In the genomic region with DNA sequence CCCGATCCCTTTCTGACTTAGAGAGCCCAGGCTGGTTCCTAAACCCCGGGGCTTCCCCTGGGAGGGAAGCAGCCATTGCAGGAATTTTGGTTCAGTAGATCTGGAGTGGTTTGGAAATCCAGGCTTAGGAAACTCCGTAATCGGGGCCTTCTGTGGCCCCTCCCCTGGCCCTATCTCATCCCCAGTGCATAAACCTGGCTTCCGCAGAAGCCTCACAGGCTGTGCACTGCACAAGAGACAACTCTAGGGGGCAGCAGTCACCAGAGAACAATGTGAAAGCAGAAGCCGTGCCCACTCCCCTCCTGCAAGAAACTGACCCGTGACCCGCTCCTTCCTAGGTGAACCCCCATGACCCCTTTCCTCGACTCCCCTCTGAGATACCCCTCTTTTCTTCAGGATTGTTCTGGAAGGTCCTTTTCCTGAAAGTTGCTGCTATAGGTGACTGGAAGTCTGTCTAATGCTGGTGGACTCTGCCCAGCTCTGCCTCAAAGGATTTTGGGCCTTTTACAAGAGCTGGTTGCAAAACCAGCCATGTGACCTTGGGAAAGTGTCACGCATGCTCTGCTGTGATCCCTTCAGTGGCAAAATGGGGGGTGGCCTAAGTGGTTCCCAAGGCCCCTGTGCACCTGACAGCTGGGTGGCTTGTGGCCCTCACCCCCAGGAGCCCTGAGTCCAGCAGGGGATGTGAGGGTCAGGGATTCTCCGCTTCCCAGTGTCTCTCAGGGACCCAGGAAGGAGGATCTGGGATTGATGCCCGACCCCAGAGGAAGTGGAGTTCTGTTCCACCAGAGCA, we compare ENCODE assay signal across 8 cellular contexts. TPM values are rescaled to one million over a fixed set of nuclear protein-coding genes. Genes with fewer than 3 reads are reported as not detected.
A peak's percentile ranks its signal among the peaks of the same experiment; 100 is the strongest.
DNase-seq lines count a peak whose midpoint lies in the region; ATAC-seq and TF ChIP-seq lines count a peak whose summit lies in the region.

No MANE protein-coding gene starts in this region.

- peaks cover 26% of the 10 kb centered on the region for H3K27me3 Mint-ChIP-seq in activated CD4-positive, alpha-beta memory T cell treated with anti-CD3 and anti-CD28 coated beads, Interleukin-2, amount 10 ng/mL, durations not matched to agents 7 days and 5 days

- peak overlapping the region; percentile 59 for H3K4me3 Mint-ChIP-seq in activated CD4-positive, alpha-beta memory T cell treated with anti-CD3 and anti-CD28 coated beads, Interleukin-2, amount 10 ng/mL, durations not matched to agents 7 days and 5 days

- TF ChIP-seq CTCF in epithelial cell of esophagus (IDR thresholded peaks at IDR 0.05; ENCODE audit: insufficient read depth, low read depth, low read length, missing control alignments) = peak; percentile 79

- H3K27ac ChIP-seq in stomach smooth muscle (ENCODE audit: low read length) = no peak overlapping the region

- no peaks in the 10 kb centered on the region for H3K36me3 ChIP-seq in stomach smooth muscle (ENCODE audit: control insufficient read depth in 2 of 2, insufficient read depth in 2 of 2, low read length in 2 of 2)

- H3K4me1 ChIP-seq in mononuclear cell (ENCODE audit: insufficient read depth, low read length) (peaks cover 66% of the 10 kb centered on the region), stomach smooth muscle (ENCODE audit: control insufficient read depth, insufficient read depth, low read length) (peaks cover 16% of the 10 kb centered on the region)

- H3K4me3 ChIP-seq in epithelial cell of esophagus (ENCODE audit: low read length) (peak overlapping the region; percentile 38), mononuclear cell (ENCODE audit: low read length) (peak overlapping the region; percentile 34), stomach smooth muscle (ENCODE audit: low read length in 2 of 2) (peak overlapping the region; percentile 9 to 66)

- CTCF ChIA-PET in activated CD4-positive, alpha-beta memory T cell treated with anti-CD3 and anti-CD28 coated beads, Interleukin-2, amount 10 ng/mL, durations not matched to agents 7 days and 5 days (lab: Charles Lee) = interaction anchor here (1.0 to 4.2 kb wide), 9 partner anchors 9 to 102 kb away, joined by 3 to 28 read pairs (median 3); no protein-coding TSS in a partner anchor

- H3K9me3 Mint-ChIP-seq in activated CD4-positive, alpha-beta memory T cell treated with anti-CD3 and anti-CD28 coated beads, Interleukin-2, amount 10 ng/mL, durations not matched to agents 7 days and 5 days = no peaks in the 10 kb centered on the region

- H3K27ac Mint-ChIP-seq in activated CD4-positive, alpha-beta memory T cell treated with anti-CD3 and anti-CD28 coated beads, Interleukin-2, amount 10 ng/mL, durations not matched to agents 7 days and 5 days = no peak overlapping the region

- no peak overlapping the region for H3K9ac ChIP-seq in stomach smooth muscle (ENCODE audit: low read length in 2 of 2)

- H3K27me3 ChIP-seq in mononuclear cell (ENCODE audit: insufficient read depth, low read length) = no peaks in the 10 kb centered on the region
- H3K27me3 ChIP-seq in stomach smooth muscle (ENCODE audit: control insufficient read depth in 1 of 2, insufficient read depth in 2 of 2, low read length in 2 of 2) = peaks cover 24 to 28% of the 10 kb centered on the region in 2 donors

- H3K4me1 Mint-ChIP-seq in activated CD4-positive, alpha-beta memory T cell treated with anti-CD3 and anti-CD28 coated beads, Interleukin-2, amount 10 ng/mL, durations not matched to agents 7 days and 5 days = peaks cover 11% of the 10 kb centered on the region

- DNase-seq in D341Med (ENCODE audit: low spot score) (peak; percentile 51), M059J (ENCODE audit: low read depth) (peak; percentile 41), epithelial cell of esophagus (ENCODE audit: low read depth) (peak; percentile 70), DMS153 treated with DMSO at 0.1 percent for 48 hours (lab: John Stamatoyannopoulos, UW; ENCODE audit: unreplicated experiment) (no peak)
- DNase-seq in activated CD4-positive, alpha-beta memory T cell treated with anti-CD3 and anti-CD28 coated beads, Interleukin-2, amount 10 ng/mL, durations not matched to agents 7 days and 5 days = peak; percentile 66

- no peaks in the 10 kb centered on the region for H3K36me3 Mint-ChIP-seq in activated CD4-positive, alpha-beta memory T cell treated with anti-CD3 and anti-CD28 coated beads, Interleukin-2, amount 10 ng/mL, durations not matched to agents 7 days and 5 days (ENCODE audit: low read depth)

- H3K9me3 ChIP-seq in mononuclear cell (ENCODE audit: low read depth, low read length) = no peaks in the 10 kb centered on the region
- no peaks in the 10 kb centered on the region for H3K9me3 ChIP-seq in stomach smooth muscle (ENCODE audit: control insufficient read depth in 2 of 2, low read length in 2 of 2)

- POLR2A ChIA-PET in activated CD4-positive, alpha-beta memory T cell treated with anti-CD3 and anti-CD28 coated beads, Interleukin-2, amount 10 ng/mL, durations not matched to agents 7 days and 5 days (lab: Charles Lee) = interaction anchor here (0.7 to 2.0 kb wide), 2 partner anchors 26 to 40 kb away, joined by 3 to 5 read pairs; no protein-coding TSS in a partner anchor

- ATAC-seq in GM18909 (IDR thresholded peaks at IDR 0.05; ENCODE audit: poor library complexity, unreplicated experiment) = no peak

RNA-seq across cellular contexts. Expression of a gene that starts 14.4 kb away (rescaled TPM):
- total RNA-seq in M059J (2014; rRNA removed; shearing (Covaris generic)) = not detected in 2 replicates
- not detected for total RNA-seq in activated CD4-positive, alpha-beta memory T cell treated with anti-CD3 and anti-CD28 coated beads, Interleukin-2, amount 10 ng/mL, durations not matched to agents 7 days and 5 days
- total RNA-seq in mononuclear cell = 0.10 TPM

RNA-seq across cellular contexts. Expression of a gene that starts 22.0 kb away (rescaled TPM):
- total RNA-seq in M059J (2014; rRNA removed; shearing (Covaris generic)) = not detected in 2 replicates
- not detected for total RNA-seq in activated CD4-positive, alpha-beta memory T cell treated with anti-CD3 and anti-CD28 coated beads, Interleukin-2, amount 10 ng/mL, durations not matched to agents 7 days and 5 days
- total RNA-seq in mononuclear cell = 0.10 TPM
